In genomic region chr2:183389546-183390080, GRCh38 we compare ENCODE assay signal across 20 cellular contexts.
"Had no signal": no experiment of that assay in that cellular context is flagged by ENCODE, and none has a peak within 500 bp of the region (broad histone marks: within the 10 kb centered on the region; RNA-seq: fewer than 3 reads in every experiment).

No MANE protein-coding gene starts in this region.

- ATAC-seq: gastrocnemius medialis, heart right ventricle, left lobe of liver, natural killer cell had no signal

- H3K4me1 ChIP-seq: colonic mucosa, gastrocnemius medialis, heart right ventricle, right atrium auricular region, testis, tibial nerve had no signal

- FAIRE-seq: endothelial cell of umbilical vein, islet of Langerhans, small intestine had no signal

- H3K27ac ChIP-seq: colonic mucosa, gastrocnemius medialis, heart right ventricle, ovary, right atrium auricular region, testis, tibial nerve had no signal

- DNase-seq: cerebellar nuclear complex; colonic mucosa; effector CD4-positive, alpha-beta T cell; endodermal cell; gastrocnemius medialis; heart right ventricle; hypothalamus; kidney glomerular epithelial cell; natural killer cell; nucleus accumbens; ovary; small intestine; stimulated activated CD4-positive, alpha-beta T cell treated with anti-CD3 and anti-CD28 coated beads, Interleukin-2, amount 100 ng/mL, for 48 hours; stimulated activated naive CD4-positive, alpha-beta T cell treated with Interleukin-2 at 50 U/mL for 16 hours; testis had no signal

- H3K4me3 ChIP-seq: colonic mucosa, gastrocnemius medialis, heart right ventricle, ovary, right atrium auricular region, testis, tibial nerve had no signal

- H3K9me3 ChIP-seq: colonic mucosa, gastrocnemius medialis, ovary, testis had no signal

- H3K36me3 ChIP-seq: colonic mucosa, gastrocnemius medialis, heart right ventricle, ovary, right atrium auricular region, tibial nerve had no signal

- H3K27me3 ChIP-seq: colonic mucosa, gastrocnemius medialis, heart right ventricle, ovary, right atrium auricular region, testis, tibial nerve had no signal
